In the genomic region with DNA sequence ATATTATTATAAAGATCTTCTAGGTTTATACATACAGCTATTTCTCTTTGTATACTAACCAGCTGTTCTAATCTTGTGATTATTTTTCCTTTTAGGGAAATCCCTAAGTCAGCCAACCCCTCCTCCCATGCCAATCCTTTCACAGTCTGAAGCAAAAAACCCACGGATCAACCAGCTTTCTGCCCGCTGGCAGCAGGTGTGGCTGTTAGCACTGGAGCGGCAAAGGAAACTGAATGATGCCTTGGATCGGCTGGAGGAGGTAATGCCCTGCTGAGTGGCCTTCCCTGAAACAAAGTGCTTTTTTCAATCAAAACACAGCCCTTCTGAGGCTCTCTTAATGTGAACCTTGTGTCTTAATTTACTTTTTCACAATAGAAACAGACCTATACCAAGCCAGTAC, we compare ENCODE assay signal across 26 cellular contexts. TPM values are rescaled to one million over a fixed set of nuclear protein-coding genes. Genes with fewer than 3 reads are reported as not detected.
"Had no signal": no experiment of that assay in that cellular context is flagged by ENCODE, and none has a peak within 500 bp of the region (broad histone marks: within the 10 kb centered on the region; RNA-seq: fewer than 3 reads in every experiment).

No MANE protein-coding gene starts in this region.

- DNase-seq: cortex of kidney; effector CD4-positive, alpha-beta T cell; mucosa of descending colon; naive B cell; stimulated activated CD4-positive, alpha-beta T cell treated with anti-CD3 and anti-CD28 coated beads, Interleukin-12 subunit alpha, Interleukin-12 subunit beta, amount 100 ng/mL, for 4 hours; stimulated activated CD4-positive, alpha-beta T cell treated with anti-CD3 and anti-CD28 coated beads, Interleukin-1b, Interleukin-23, amount 100 ng/mL, for 48 hours; stimulated activated CD4-positive, alpha-beta T cell treated with anti-CD3 and anti-CD28 coated beads, Interleukin-4, amount 100 ng/mL, for 1 hour; stimulated activated CD8-positive, alpha-beta memory T cell treated with anti-CD3 and anti-CD28 coated beads, Interleukin-4, amount 100 ng/mL, for 48 hours; stimulated activated naive CD4-positive, alpha-beta T cell treated with Interleukin-2 at 50 U/mL for 16 hours; stomach; tibial artery had no signal

- H3K9me3 ChIP-seq: mucosa of descending colon, right atrium auricular region, stomach, tibial artery had no signal

- H2AFZ ChIP-seq: neural progenitor cell, parathyroid adenoma had no signal

- H3K4me1 ChIP-seq: neural progenitor cell, parathyroid adenoma, right atrium auricular region, tibial artery had no signal

- H3K4me2 ChIP-seq: neural progenitor cell, smooth muscle cell had no signal

- H3K4me1 Mint-ChIP-seq: memory B cell, mesothelial cell of epicardium, naive B cell, neural progenitor cell had no signal

- H3K27me3 Mint-ChIP-seq: memory B cell; naive B cell; natural killer cell treated with Interleukin-12 subunit alpha and Interleukin-12 subunit beta and Interleukin-15 and Interleukin-18, amount 100 ng/mL, for 72 hours; progenitor cell of endocrine pancreas; type B pancreatic cell had no signal

- H3K4me3 Mint-ChIP-seq: memory B cell; mesothelial cell of epicardium; naive B cell; natural killer cell treated with Interleukin-12 subunit alpha and Interleukin-12 subunit beta and Interleukin-15 and Interleukin-18, amount 100 ng/mL, for 72 hours; neural progenitor cell; type B pancreatic cell had no signal

- H3K9me3 Mint-ChIP-seq: memory B cell; mesothelial cell of epicardium; naive B cell; natural killer cell treated with Interleukin-12 subunit alpha and Interleukin-12 subunit beta and Interleukin-15 and Interleukin-18, amount 100 ng/mL, for 72 hours; neural progenitor cell; type B pancreatic cell had no signal

- H3K27ac Mint-ChIP-seq: memory B cell; mesothelial cell of epicardium; naive B cell; natural killer cell treated with Interleukin-12 subunit alpha and Interleukin-12 subunit beta and Interleukin-15 and Interleukin-18, amount 100 ng/mL, for 72 hours; neural progenitor cell; progenitor cell of endocrine pancreas; type B pancreatic cell had no signal

- ATAC-seq: mucosa of descending colon; natural killer cell treated with Interleukin-12 subunit alpha and Interleukin-12 subunit beta and Interleukin-15 and Interleukin-18, amount 100 ng/mL, for 72 hours; sciatic nerve had no signal

- H3K4me3 ChIP-seq: lung, mucosa of descending colon, neural progenitor cell, right atrium auricular region, smooth muscle cell, stomach, tibial artery had no signal

- H3K27me3 ChIP-seq: neural progenitor cell, right atrium auricular region, stomach, tibial artery had no signal

- H3K27ac ChIP-seq: neural progenitor cell, parathyroid adenoma, right atrium auricular region, tibial artery had no signal

- H3K9ac ChIP-seq: neural progenitor cell, parathyroid adenoma had no signal

RNA-seq across cellular contexts. Expression of a gene that starts 32.4 kb away (rescaled TPM):
- total RNA-seq: liver, mesothelial cell of epicardium, stomach, subcutaneous adipose tissue had no signal
- polyA plus RNA-seq: esophagus, keratinocyte, liver, stomach had no signal
